Comparison of ENCODE assay signal across 11 cellular contexts in the genomic region with DNA sequence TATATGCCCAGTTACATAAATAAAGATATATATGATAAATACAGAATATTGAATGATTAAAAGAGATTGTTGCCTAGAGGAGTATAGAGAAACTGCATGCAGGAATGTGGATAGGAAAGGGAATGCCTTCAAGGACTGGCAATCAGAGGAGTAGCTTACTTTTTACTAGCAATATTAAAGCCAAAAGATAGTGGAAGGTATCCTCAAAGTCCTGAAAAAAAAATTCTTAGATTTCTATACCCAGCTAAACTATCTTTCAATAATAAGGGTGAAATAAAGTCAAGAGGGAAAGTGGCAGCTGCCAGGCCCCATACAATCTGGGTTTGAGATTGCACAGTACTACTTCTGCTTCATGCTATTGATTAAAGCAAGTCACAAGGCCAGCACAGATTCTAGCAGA.
"Had no signal": no experiment of that assay in that cellular context is flagged by ENCODE, and none has a peak within 500 bp of the region (broad histone marks: within the 10 kb centered on the region; RNA-seq: fewer than 3 reads in every experiment).

No MANE protein-coding gene starts in this region.

- H3K9ac ChIP-seq: GM23248 had no signal

- H3K4me3 ChIP-seq: GM23248, GM23338, HAP-1 had no signal

- H3K9me3 ChIP-seq: HAP-1 had no signal

- H3K4me1 ChIP-seq: HAP-1 had no signal

- DNase-seq: GM23248, GOT3, H7, H9, HCEC 1CT, HFFc6 had no signal

- H3K27ac ChIP-seq: GM23248 had no signal

- ATAC-seq: GM23338, HCT116 had no signal

- H3K4me2 ChIP-seq: GM23338 had no signal

- H2AFZ ChIP-seq: GM23248, GM23338 had no signal

- H3K36me3 ChIP-seq: HAP-1 had no signal

- FAIRE-seq: H1, H54 had no signal
